In genomic region chr7:94666879-94667587, GRCh38 we compare ENCODE assay signal across 20 cellular contexts.
"Had no signal": no experiment of that assay in that cellular context is flagged by ENCODE, and none has a peak within 500 bp of the region (broad histone marks: within the 10 kb centered on the region; RNA-seq: fewer than 3 reads in every experiment).

No MANE protein-coding gene starts in this region.

- H3K9me3 ChIP-seq: mucosa of descending colon, tibial artery had no signal

- H3K9me3 Mint-ChIP-seq: activated CD8-positive, alpha-beta T cell treated with anti-CD3 and anti-CD28 coated beads for 36 hours; activated T-cell treated with anti-CD3 and anti-CD28 coated beads, Interleukin-2, amount 50 U/mL, for 72 hours; memory B cell; stimulated activated naive B cell treated with anti-CD40 and anti-IgM and Interleukin-4, amounts not matched to agents 10 μg/mL and 1 μg/mL and 100 μg/mL, for 72 hours had no signal

- H3K36me3 Mint-ChIP-seq: activated naive CD8-positive, alpha-beta T cell; memory B cell; naive thymus-derived CD4-positive, alpha-beta T cell; stimulated activated naive B cell treated with anti-CD40 and anti-IgM and Interleukin-4, amounts not matched to agents 10 μg/mL and 1 μg/mL and 100 μg/mL, for 72 hours had no signal

- H3K27ac Mint-ChIP-seq: activated CD8-positive, alpha-beta T cell treated with anti-CD3 and anti-CD28 coated beads for 36 hours; activated naive CD8-positive, alpha-beta T cell; activated T-cell treated with anti-CD3 and anti-CD28 coated beads, Interleukin-2, amount 50 U/mL, for 72 hours; memory B cell; naive thymus-derived CD4-positive, alpha-beta T cell; stimulated activated naive B cell treated with anti-CD40 and anti-IgM and Interleukin-4, amounts not matched to agents 10 μg/mL and 1 μg/mL and 100 μg/mL, for 72 hours; WTC11 had no signal

- H3K4me3 Mint-ChIP-seq: activated CD8-positive, alpha-beta T cell treated with anti-CD3 and anti-CD28 coated beads for 36 hours; activated naive CD8-positive, alpha-beta T cell; activated T-cell treated with anti-CD3 and anti-CD28 coated beads, Interleukin-2, amount 50 U/mL, for 72 hours; brain; memory B cell; naive thymus-derived CD4-positive, alpha-beta T cell; stimulated activated naive B cell treated with anti-CD40 and anti-IgM and Interleukin-4, amounts not matched to agents 10 μg/mL and 1 μg/mL and 100 μg/mL, for 72 hours; WTC11 had no signal

- H3K4me1 ChIP-seq: tibial artery had no signal

- H3K27me3 ChIP-seq: tibial artery had no signal

- DNase-seq: activated CD4-positive, alpha-beta T cell treated with anti-CD3 and anti-CD28 coated beads for 4 hours; activated CD8-positive, alpha-beta memory T cell treated with anti-CD3 and anti-CD28 coated beads, Interleukin-2, amount 50 U/mL, for 48 hours; activated CD8-positive, alpha-beta T cell treated with anti-CD3 and anti-CD28 coated beads for 36 hours; activated gamma-delta T cell treated with Interleukin-2 at 50 U/mL for 16 hours; activated T-cell treated with anti-CD3 and anti-CD28 coated beads, Interleukin-2, amount 50 U/mL, for 72 hours; amniotic stem cell; effector CD8-positive, alpha-beta T cell; foreskin fibroblast; left ventricle myocardium superior; mucosa of descending colon; naive thymus-derived CD4-positive, alpha-beta T cell; posterior cingulate gyrus; retina; stimulated activated CD4-positive, alpha-beta T cell treated with anti-CD3 and anti-CD28 coated beads, Interleukin-2, amount 100 ng/mL, for 48 hours; stimulated activated naive B cell treated with anti-CD40 and anti-IgM and Interleukin-4, amounts not matched to agents 10 μg/mL and 1 μg/mL and 100 μg/mL, for 72 hours; tibial artery had no signal

- H3K27ac ChIP-seq: tibial artery had no signal

- ATAC-seq: activated CD8-positive, alpha-beta T cell treated with anti-CD3 and anti-CD28 coated beads for 36 hours; activated T-cell treated with anti-CD3 and anti-CD28 coated beads, Interleukin-2, amount 50 U/mL, for 72 hours; left ventricle myocardium superior; mucosa of descending colon; naive thymus-derived CD4-positive, alpha-beta T cell; stimulated activated naive B cell treated with anti-CD40 and anti-IgM and Interleukin-4, amounts not matched to agents 10 μg/mL and 1 μg/mL and 100 μg/mL, for 72 hours; WTC11 had no signal

- H3K27me3 Mint-ChIP-seq: stimulated activated naive B cell treated with anti-CD40 and anti-IgM and Interleukin-4, amounts not matched to agents 10 μg/mL and 1 μg/mL and 100 μg/mL, for 72 hours had no signal

- H3K4me3 ChIP-seq: mucosa of descending colon, tibial artery had no signal

- H3K36me3 ChIP-seq: tibial artery had no signal

- H3K4me1 Mint-ChIP-seq: memory B cell; naive thymus-derived CD4-positive, alpha-beta T cell had no signal
